Comparison of ENCODE assay signal across 8 cellular contexts in the genomic region with DNA sequence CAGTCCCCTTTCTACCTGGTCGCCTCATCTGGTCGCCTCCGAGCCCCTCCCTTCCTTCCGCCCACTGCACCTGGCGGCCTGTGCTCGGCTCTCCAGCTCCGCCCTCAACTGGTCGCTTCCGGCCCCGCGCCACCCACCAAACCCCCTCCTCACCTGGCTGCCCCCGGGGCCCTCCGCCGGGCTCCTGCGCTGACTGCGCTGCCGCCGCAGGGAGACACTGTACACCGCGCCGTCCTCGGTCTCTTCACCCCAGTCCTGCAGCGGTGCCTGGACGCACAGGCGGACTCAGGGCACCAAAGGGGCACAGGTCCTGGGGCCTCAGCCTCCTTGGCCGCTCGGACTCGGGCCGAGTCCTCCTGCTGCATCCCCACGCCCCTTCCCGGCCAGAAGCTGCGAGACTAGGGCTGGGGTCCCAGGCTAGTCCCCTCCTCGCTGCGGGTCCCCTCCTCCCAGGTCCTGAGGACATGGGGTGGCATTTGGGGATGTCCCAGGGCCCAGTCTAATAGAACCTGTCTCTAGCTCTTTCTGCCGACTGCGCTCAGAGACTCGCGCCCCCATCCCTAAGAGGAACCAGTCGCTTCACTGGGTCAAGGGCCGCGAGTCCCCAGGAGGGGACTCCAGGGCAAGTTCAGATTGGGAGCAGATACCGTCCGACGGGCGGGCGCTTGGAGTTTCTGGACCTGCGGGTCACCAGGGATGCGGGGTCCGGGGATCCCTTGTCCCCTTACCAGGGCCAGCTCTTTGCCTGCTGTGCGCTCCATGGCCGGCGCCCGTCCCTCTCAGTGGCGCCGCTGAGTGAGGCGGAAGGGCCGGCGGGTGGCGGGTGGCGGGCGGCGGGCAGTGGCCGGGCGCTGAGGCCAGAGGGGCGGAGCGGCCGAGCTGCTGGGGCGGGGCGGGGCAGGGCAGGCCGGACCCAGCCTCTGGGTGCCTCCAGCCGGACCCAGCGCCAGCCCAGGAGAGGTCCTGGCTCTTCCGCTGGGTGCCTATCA. TPM values are rescaled to one million over a fixed set of nuclear protein-coding genes. Genes with fewer than 3 reads are reported as not detected.
DNase-seq lines count a peak whose midpoint lies in the region; ATAC-seq and TF ChIP-seq lines count a peak whose summit lies in the region.

A gene with protein sequence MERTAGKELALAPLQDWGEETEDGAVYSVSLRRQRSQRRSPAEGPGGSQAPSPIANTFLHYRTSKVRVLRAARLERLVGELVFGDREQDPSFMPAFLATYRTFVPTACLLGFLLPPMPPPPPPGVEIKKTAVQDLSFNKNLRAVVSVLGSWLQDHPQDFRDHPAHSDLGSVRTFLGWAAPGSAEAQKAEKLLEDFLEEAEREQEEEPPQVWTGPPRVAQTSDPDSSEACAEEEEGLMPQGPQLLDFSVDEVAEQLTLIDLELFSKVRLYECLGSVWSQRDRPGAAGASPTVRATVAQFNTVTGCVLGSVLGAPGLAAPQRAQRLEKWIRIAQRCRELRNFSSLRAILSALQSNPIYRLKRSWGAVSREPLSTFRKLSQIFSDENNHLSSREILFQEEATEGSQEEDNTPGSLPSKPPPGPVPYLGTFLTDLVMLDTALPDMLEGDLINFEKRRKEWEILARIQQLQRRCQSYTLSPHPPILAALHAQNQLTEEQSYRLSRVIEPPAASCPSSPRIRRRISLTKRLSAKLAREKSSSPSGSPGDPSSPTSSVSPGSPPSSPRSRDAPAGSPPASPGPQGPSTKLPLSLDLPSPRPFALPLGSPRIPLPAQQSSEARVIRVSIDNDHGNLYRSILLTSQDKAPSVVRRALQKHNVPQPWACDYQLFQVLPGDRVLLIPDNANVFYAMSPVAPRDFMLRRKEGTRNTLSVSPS (minus strand): TSS at position 797 of the 989 bp plus-strand sequence. CDS start 36 bp downstream, at position 761.

- H3K27ac ChIP-seq in RWPE2 (ENCODE audit: poor library complexity, severe bottlenecking) = no peak within 1 kb of the TSS
- H3K27ac ChIP-seq in sigmoid colon = peak within 1 kb of the TSS in 1 of 4 donors; percentile 31

- intact Hi-C loops in sigmoid colon (cut with DNase I) = no loop called here
- intact Hi-C loops in posterior vena cava (cut with DNase I) = no loop called here

- H3K36me3 ChIP-seq in RWPE2 (ENCODE audit: low read depth) = no peaks in the 10 kb centered on the region
- no peaks in the 10 kb centered on the region for H3K36me3 ChIP-seq in sigmoid colon

- ATAC-seq in RWPE2 (ENCODE audit: low read depth) = peak; percentile 16; the same call in 1 of the 3 replicates
- no peak for ATAC-seq in GM19023 (IDR thresholded peaks at IDR 0.05; ENCODE audit: unreplicated experiment)

- DNase-seq in NCI-H2107 treated with DMSO at 0.1 percent for 48 hours (lab: John Stamatoyannopoulos, UW; ENCODE audit: unreplicated experiment) = peak; percentile 41
- no peak for DNase-seq in NCI-H2107 (lab: John Stamatoyannopoulos, UW)
- DNase-seq in RWPE2 (ENCODE audit: low spot score) = no peak
- peak; percentile 63 for DNase-seq in hepatic stellate cell (ENCODE audit: low spot score)
- no peak for DNase-seq in sigmoid colon
- no peak for DNase-seq in erythroblast (lab: John Stamatoyannopoulos, UW)
- no peak for DNase-seq in posterior vena cava (ENCODE audit: low spot score)

- no peak for TF ChIP-seq POLR2A in sigmoid colon (IDR thresholded peaks at IDR 0.05)
- TF ChIP-seq POLR2A in erythroblast (IDR thresholded peaks at IDR 0.05; ENCODE audit: low read length) = no peak

- H3K27me3 ChIP-seq in RWPE2 (ENCODE audit: insufficient read depth, poor library complexity, severe bottlenecking) = no peaks in the 10 kb centered on the region
- H3K27me3 ChIP-seq in sigmoid colon = peaks cover 43 to 77% (median 58%) of the 10 kb centered on the region in 3 donors

- 2 to 4% methylated on average over 73 of the region's 73 CpGs for WGBS in sigmoid colon, 2 donors

- H3K9me3 ChIP-seq in RWPE2 (ENCODE audit: severe bottlenecking) (no peaks in the 10 kb centered on the region), sigmoid colon (no peaks in the 10 kb centered on the region)

- no peak for TF ChIP-seq CTCF in RWPE2 (IDR thresholded peaks at IDR 0.05; ENCODE audit: poor library complexity, severe bottlenecking)
- no peak for TF ChIP-seq CTCF in sigmoid colon (IDR thresholded peaks at IDR 0.05)

- H3K4me1 ChIP-seq in RWPE2 (ENCODE audit: insufficient read depth, poor library complexity, severe bottlenecking) = peaks cover 4% of the 10 kb centered on the region
- peaks cover 0 to 41% (median 33%) of the 10 kb centered on the region in 4 donors for H3K4me1 ChIP-seq in sigmoid colon

- H3K4me3 ChIP-seq in RWPE2 (ENCODE audit: severe bottlenecking) (peak within 1 kb of the TSS; percentile 23), sigmoid colon (peak within 1 kb of the TSS in 3 of 4 donors; percentile 28 to 38 (median 36))

- TF ChIP-seq EP300 in sigmoid colon (IDR thresholded peaks at IDR 0.05) = no peak

RNA-seq across cellular contexts. Expression of the gene that starts here (rescaled TPM):
- total RNA-seq in sigmoid colon = 10 to 100 TPM in 1 of 4 donors, 1 to 10 TPM in 3; 1.1 to 15.5 (median 1.9) TPM
- polyA plus RNA-seq in sigmoid colon = 1 to 10 TPM; 1.8 to 8.5 (median 4.2) TPM
- total RNA-seq in posterior vena cava = 10 to 100 TPM in 1 of 2 donors, 1 to 10 TPM in 1; 7.7 to 12.9 TPM

Comparison
In these comparisons a context has a peak if more than half of its experiments do, and no peak if none do; other contexts are left out.
1. DNase-seq: peak in NCI-H2107 treated with DMSO at 0.1 percent for 48 hours (single experiment) and hepatic stellate cell (single experiment); none in NCI-H2107 (single experiment), RWPE2 (single experiment), sigmoid colon (single experiment), erythroblast (0 of 2) and posterior vena cava (single experiment).